Comparison of ENCODE assay signal across 1 cellular context in the genomic region with DNA sequence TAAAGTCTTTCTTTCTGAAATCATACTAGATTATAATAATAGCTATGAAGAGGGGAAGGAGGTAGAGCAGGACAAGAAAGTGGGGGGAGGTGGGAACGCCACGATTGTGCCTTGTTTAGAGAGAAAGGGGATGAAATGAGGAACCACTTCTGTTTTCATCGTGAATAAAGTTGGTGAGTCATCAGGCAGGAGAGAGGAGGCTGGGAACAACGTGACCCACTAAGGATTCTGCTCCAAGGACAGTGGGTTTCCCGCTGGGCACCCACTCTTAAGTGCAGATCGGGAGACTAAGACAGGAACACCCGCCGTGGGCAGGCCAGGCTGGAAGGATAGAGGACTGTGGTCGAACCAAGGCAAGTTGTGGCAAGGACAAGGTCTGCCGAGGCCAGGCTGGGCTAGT.
TF ChIP-seq lines count a peak whose summit lies in the region.

No MANE protein-coding gene starts in this region.

TF ChIP-seq in H1, 55 proteins besides CTCF, POLR2A, EP300 and RAD21:
- TF ChIP-seq RXRA (IDR thresholded peaks at IDR 0.05; ENCODE audit: insufficient read depth, low read depth, low read length), result no peak
- no peak for TF ChIP-seq SP1 (IDR thresholded peaks at IDR 0.05; ENCODE audit: low read depth, low read length)
